ENCODE assay signal across 33 cellular contexts in the genomic region with DNA sequence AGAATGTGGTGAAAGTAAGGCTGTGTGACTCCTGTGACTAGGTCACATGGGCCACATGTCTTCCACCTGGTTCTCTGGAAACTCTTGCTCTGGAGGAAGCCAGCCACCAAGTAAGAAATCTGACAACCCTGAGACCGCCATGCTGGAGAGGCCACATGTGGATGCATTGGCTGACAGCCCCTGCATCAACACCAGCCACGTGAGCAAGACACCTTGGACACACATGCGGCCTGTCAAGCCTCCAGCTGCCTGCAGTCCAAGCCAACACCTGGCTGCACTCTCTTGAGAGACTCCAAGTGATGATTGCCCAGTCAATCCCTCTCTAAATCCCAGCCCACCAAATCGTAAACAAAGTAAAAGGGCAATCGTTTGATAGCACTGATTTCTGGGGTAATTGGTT.
"Had no signal": no experiment of that assay in that cellular context is flagged by ENCODE, and none has a peak within 500 bp of the region (broad histone marks: within the 10 kb centered on the region; RNA-seq: fewer than 3 reads in every experiment).

No MANE protein-coding gene starts in this region.

- H3K4me3 ChIP-seq: adrenal gland, ascending aorta, body of pancreas, breast epithelium, cardiac muscle cell had no signal

- H3K36me3 ChIP-seq: adrenal gland, brain microvascular endothelial cell, breast epithelium, cardiac muscle cell had no signal

- H3K9me3 ChIP-seq: adrenal gland, body of pancreas, breast epithelium had no signal

- FAIRE-seq: astrocyte had no signal

- H3K27me3 ChIP-seq: adrenal gland, ascending aorta, body of pancreas, brain microvascular endothelial cell, breast epithelium, cardiac muscle cell had no signal

- H3K27ac ChIP-seq: adrenal gland, body of pancreas, brain microvascular endothelial cell, breast epithelium, cardiac muscle cell had no signal

- ATAC-seq: activated naive CD4-positive, alpha-beta T cell treated with anti-CD3 and anti-CD28 coated beads, Interleukin-2, amount 50 U/mL, for 72 hours; activated naive CD8-positive, alpha-beta T cell treated with anti-CD3 and anti-CD28 coated beads, Interleukin-2, amount 50 U/mL, for 24 hours; activated T-cell treated with anti-CD3 and anti-CD28 coated beads, Interleukin-2, amount 50 U/mL, for 4 hours; activated T-cell treated with anti-CD3 and anti-CD28 coated beads, Interleukin-2, amount 50 U/mL, for 72 hours; activated T-helper 17 cell treated with anti-CD3 and anti-CD28 coated beads, Interleukin-2, amount 50 U/mL, for 72 hours; body of pancreas had no signal

- DNase-seq: activated effector memory CD4-positive, alpha-beta T cell treated with anti-CD3 and anti-CD28 coated beads, Interleukin-2, amount 50 U/mL, for 16 hours; activated effector memory CD4-positive, alpha-beta T cell treated with Interleukin-2 at 50 U/mL for 16 hours; activated gamma-delta T cell; activated gamma-delta T cell treated with Interleukin-2 at 50 U/mL for 16 hours; activated naive CD4-positive, alpha-beta T cell; activated naive CD4-positive, alpha-beta T cell treated with anti-CD3 and anti-CD28 coated beads for 36 hours; activated naive CD4-positive, alpha-beta T cell treated with anti-CD3 and anti-CD28 coated beads, Interleukin-2, amount 10 ng/mL, durations not matched to agents 7 days and 5 days; activated naive CD4-positive, alpha-beta T cell treated with anti-CD3 and anti-CD28 coated beads, Interleukin-2, amount 50 U/mL, for 16 hours; activated naive CD4-positive, alpha-beta T cell treated with Interleukin-2 at 50 U/mL for 16 hours; activated naive CD8-positive, alpha-beta T cell treated with anti-CD3 and anti-CD28 coated beads for 36 hours; activated naive CD8-positive, alpha-beta T cell treated with anti-CD3 and anti-CD28 coated beads, Interleukin-2, amount 10 ng/mL, durations not matched to agents 7 days and 5 days; activated naive CD8-positive, alpha-beta T cell treated with anti-CD3 and anti-CD28 coated beads, Interleukin-2, amount 50 U/mL, for 24 hours; activated T-cell treated with anti-CD3 and anti-CD28 coated beads, Interleukin-2, amount 50 U/mL, for 1 hour; activated T-cell treated with anti-CD3 and anti-CD28 coated beads, Interleukin-2, amount 50 U/mL, for 24 hours; activated T-cell treated with anti-CD3 and anti-CD28 coated beads, Interleukin-2, amount 50 U/mL, for 4 hours; activated T-cell treated with anti-CD3 and anti-CD28 coated beads, Interleukin-2, amount 50 U/mL, for 48 hours; activated T-cell treated with anti-CD3 and anti-CD28 coated beads, Interleukin-2, amount 50 U/mL, for 72 hours; adrenal gland; amniotic stem cell; amygdala; anterior cingulate cortex; aorta; body of pancreas; brain microvascular endothelial cell; caudate nucleus; central memory CD4-positive, alpha-beta T cell; cerebellar nuclear complex had no signal

- H3K4me1 ChIP-seq: adrenal gland, ascending aorta, body of pancreas, breast epithelium had no signal
